2 cellular contexts compared by ENCODE assay signal in the genomic region with DNA sequence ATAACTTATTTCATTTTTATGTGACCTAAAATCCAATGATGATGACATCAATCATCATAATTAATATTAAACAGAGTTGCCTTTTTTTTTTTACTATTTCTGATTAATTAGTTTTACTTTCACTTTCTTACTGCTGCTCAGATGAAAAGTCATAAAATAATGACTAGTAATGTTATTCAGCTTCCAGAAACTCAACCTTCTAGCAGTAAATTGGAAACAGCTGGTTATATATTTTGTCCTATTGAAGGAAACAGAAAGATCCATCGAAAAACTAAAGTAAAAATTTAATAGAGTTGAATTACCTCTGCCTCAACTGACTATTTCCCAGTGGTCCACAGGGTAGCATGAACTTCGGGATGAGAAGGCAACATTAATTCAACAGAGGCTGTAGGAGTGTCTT.
A peak's percentile ranks its signal among the peaks of the same experiment; 100 is the strongest.
TF ChIP-seq lines count a peak whose summit lies in the region.

No MANE protein-coding gene starts in this region.

TF ChIP-seq in SK-N-SH, 30 proteins besides CTCF, POLR2A, EP300 and RAD21:
- TF ChIP-seq NFIC (IDR thresholded peaks at IDR 0.05; ENCODE audit: borderline replicate concordance), result no peak
- TF ChIP-seq TCF12 (IDR thresholded peaks at IDR 0.05), result peak; percentile 66

TF ChIP-seq in SK-N-SH treated with all-trans-retinoic acid at 6 μM for 48 hours, 23 proteins besides CTCF, POLR2A, EP300 and RAD21:
- TF ChIP-seq BACH2 (CRISPR knock-in tag; IDR thresholded peaks at IDR 0.05; ENCODE audit: borderline replicate concordance) (no peak), GLIS3 (CRISPR knock-in tag; IDR thresholded peaks at IDR 0.05) (no peak), ZFP30 (CRISPR knock-in tag; IDR thresholded peaks at IDR 0.05) (no peak), TCF4 (CRISPR knock-in tag; IDR thresholded peaks at IDR 0.05; ENCODE audit: borderline replicate concordance) (no peak), OSR1 (CRISPR knock-in tag; IDR thresholded peaks at IDR 0.05) (no peak), ARNTL (CRISPR knock-in tag; IDR thresholded peaks at IDR 0.05; ENCODE audit: borderline replicate concordance, low read depth) (no peak), ESRRG (CRISPR knock-in tag; IDR thresholded peaks at IDR 0.05) (no peak), TOX (CRISPR knock-in tag; IDR thresholded peaks at IDR 0.05; ENCODE audit: borderline replicate concordance) (no peak), CSDC2 (CRISPR knock-in tag; IDR thresholded peaks at IDR 0.05) (no peak), PPARA (CRISPR knock-in tag; IDR thresholded peaks at IDR 0.05; ENCODE audit: borderline replicate concordance) (no peak), ZC3H10 (CRISPR knock-in tag; IDR thresholded peaks at IDR 0.05) (no peak), ZFP3 (CRISPR knock-in tag; IDR thresholded peaks at IDR 0.05) (no peak), SNAI2 (CRISPR knock-in tag; IDR thresholded peaks at IDR 0.05) (no peak), ZNF70 (CRISPR knock-in tag; IDR thresholded peaks at IDR 0.05) (no peak), ZNF565 (CRISPR knock-in tag; conservative IDR thresholded peaks at IDR 0.05; ENCODE audit: low read depth) (no peak), ISL1 (CRISPR knock-in tag; IDR thresholded peaks at IDR 0.05) (no peak)
- TF ChIP-seq, protein P1, sequence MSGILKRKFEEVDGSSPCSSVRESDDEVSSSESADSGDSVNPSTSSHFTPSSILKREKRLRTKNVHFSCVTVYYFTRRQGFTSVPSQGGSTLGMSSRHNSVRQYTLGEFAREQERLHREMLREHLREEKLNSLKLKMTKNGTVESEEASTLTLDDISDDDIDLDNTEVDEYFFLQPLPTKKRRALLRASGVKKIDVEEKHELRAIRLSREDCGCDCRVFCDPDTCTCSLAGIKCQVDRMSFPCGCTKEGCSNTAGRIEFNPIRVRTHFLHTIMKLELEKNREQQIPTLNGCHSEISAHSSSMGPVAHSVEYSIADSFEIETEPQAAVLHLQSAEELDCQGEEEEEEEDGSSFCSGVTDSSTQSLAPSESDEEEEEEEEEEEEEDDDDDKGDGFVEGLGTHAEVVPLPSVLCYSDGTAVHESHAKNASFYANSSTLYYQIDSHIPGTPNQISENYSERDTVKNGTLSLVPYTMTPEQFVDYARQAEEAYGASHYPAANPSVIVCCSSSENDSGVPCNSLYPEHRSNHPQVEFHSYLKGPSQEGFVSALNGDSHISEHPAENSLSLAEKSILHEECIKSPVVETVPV (CRISPR knock-in tag; IDR thresholded peaks at IDR 0.05), result no peak
- TF ChIP-seq, protein P2, sequence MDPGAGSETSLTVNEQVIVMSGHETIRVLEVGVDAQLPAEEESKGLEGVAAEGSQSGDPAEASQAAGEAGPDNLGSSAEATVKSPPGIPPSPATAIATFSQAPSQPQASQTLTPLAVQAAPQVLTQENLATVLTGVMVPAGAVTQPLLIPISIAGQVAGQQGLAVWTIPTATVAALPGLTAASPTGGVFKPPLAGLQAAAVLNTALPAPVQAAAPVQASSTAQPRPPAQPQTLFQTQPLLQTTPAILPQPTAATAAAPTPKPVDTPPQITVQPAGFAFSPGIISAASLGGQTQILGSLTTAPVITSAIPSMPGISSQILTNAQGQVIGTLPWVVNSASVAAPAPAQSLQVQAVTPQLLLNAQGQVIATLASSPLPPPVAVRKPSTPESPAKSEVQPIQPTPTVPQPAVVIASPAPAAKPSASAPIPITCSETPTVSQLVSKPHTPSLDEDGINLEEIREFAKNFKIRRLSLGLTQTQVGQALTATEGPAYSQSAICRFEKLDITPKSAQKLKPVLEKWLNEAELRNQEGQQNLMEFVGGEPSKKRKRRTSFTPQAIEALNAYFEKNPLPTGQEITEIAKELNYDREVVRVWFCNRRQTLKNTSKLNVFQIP (CRISPR knock-in tag; IDR thresholded peaks at IDR 0.05; ENCODE audit: borderline replicate concordance, low read depth), result no peak
- TF ChIP-seq, protein P3, sequence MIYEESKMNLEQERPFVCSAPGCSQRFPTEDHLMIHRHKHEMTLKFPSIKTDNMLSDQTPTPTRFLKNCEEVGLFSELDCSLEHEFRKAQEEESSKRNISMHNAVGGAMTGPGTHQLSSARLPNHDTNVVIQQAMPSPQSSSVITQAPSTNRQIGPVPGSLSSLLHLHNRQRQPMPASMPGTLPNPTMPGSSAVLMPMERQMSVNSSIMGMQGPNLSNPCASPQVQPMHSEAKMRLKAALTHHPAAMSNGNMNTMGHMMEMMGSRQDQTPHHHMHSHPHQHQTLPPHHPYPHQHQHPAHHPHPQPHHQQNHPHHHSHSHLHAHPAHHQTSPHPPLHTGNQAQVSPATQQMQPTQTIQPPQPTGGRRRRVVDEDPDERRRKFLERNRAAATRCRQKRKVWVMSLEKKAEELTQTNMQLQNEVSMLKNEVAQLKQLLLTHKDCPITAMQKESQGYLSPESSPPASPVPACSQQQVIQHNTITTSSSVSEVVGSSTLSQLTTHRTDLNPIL (CRISPR knock-in tag; IDR thresholded peaks at IDR 0.05; ENCODE audit: low read depth), result no peak
